ENCODE assay signal across 8 cellular contexts in the genomic region with DNA sequence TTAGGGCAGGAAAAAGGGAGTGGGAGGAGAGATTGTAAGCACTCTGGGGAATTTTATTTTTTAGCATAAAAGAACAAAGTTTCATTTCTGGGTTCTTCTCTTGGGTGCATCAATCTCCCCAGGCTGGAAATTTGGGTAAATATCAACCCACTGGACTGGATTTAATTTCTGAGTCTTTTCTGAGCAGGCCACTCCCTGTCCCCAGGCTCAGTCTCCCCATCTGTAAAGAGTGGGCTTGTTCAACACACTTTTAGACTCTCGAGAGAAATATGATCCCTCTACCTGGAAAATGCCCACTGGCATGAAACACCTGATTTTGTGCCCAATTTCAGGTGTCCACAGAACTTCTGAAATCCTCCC. TPM values are rescaled to one million over a fixed set of nuclear protein-coding genes. Genes with fewer than 3 reads are reported as not detected.
DNase-seq lines count a peak whose midpoint lies in the region; ATAC-seq, FAIRE-seq and TF ChIP-seq lines count a peak whose summit lies in the region.

No MANE protein-coding gene starts in this region.

- H3K9me3 ChIP-seq in mucosa of descending colon: no peaks in the 10 kb centered on the region

- peak overlapping the region; percentile 66 for H3K4me3 ChIP-seq in astrocyte of the cerebellum (ENCODE audit: low read depth, low read length)
- H3K4me3 ChIP-seq in mucosa of descending colon: no peak overlapping the region

- no peak overlapping the region for H3K27ac Mint-ChIP-seq in activated naive CD4-positive, alpha-beta T cell treated with anti-CD3 and anti-CD28 coated beads, Interleukin-2, amount 50 U/mL, for 24 hours
- H3K27ac Mint-ChIP-seq in memory B cell (peak overlapping the region; percentile 83), type B pancreatic cell (peak overlapping the region; percentile 91)

- FAIRE-seq in HTR-8/SVneo (lab: Jason Lieb, UNC): no peak

- in situ Hi-C loops in astrocyte of the cerebellum (cut with HindIII; ENCODE audit: low sequenced_read_pairs): no loop called here

- H3K36me3 ChIP-seq in mucosa of descending colon (ENCODE audit: low read depth): no peaks in the 10 kb centered on the region

- TF ChIP-seq CTCF in astrocyte of the cerebellum (IDR thresholded peaks at IDR 0.05; ENCODE audit: low read depth, low read length, missing control alignments) (no peak), type B pancreatic cell (conservative IDR thresholded peaks at IDR 0.05) (no peak), mucosa of descending colon (IDR thresholded peaks at IDR 0.05) (no peak)

- H3K4me3 Mint-ChIP-seq in activated naive CD4-positive, alpha-beta T cell treated with anti-CD3 and anti-CD28 coated beads, Interleukin-2, amount 50 U/mL, for 24 hours: peak overlapping the region; percentile 96
- H3K4me3 Mint-ChIP-seq in memory B cell (peak overlapping the region; percentile 97), type B pancreatic cell (peak overlapping the region; percentile 92)

- H3K4me1 ChIP-seq in mucosa of descending colon (ENCODE audit: low read depth): peaks cover 11% of the 10 kb centered on the region

- H3K9me3 Mint-ChIP-seq in activated naive CD4-positive, alpha-beta T cell treated with anti-CD3 and anti-CD28 coated beads, Interleukin-2, amount 50 U/mL, for 24 hours: no peaks in the 10 kb centered on the region
- H3K9me3 Mint-ChIP-seq in memory B cell: no peaks in the 10 kb centered on the region
- no peaks in the 10 kb centered on the region for H3K9me3 Mint-ChIP-seq in type B pancreatic cell

- ATAC-seq in memory B cell (ENCODE audit: low read depth) (no peak), mucosa of descending colon (no peak)

- no peaks in the 10 kb centered on the region for H3K27me3 Mint-ChIP-seq in activated naive CD4-positive, alpha-beta T cell treated with anti-CD3 and anti-CD28 coated beads, Interleukin-2, amount 50 U/mL, for 24 hours
- H3K27me3 Mint-ChIP-seq in memory B cell: no peaks in the 10 kb centered on the region
- H3K27me3 Mint-ChIP-seq in type B pancreatic cell: peaks cover 14% of the 10 kb centered on the region

- peaks cover 21% of the 10 kb centered on the region for H3K4me1 Mint-ChIP-seq in activated naive CD4-positive, alpha-beta T cell treated with anti-CD3 and anti-CD28 coated beads, Interleukin-2, amount 50 U/mL, for 24 hours
- H3K4me1 Mint-ChIP-seq in memory B cell (peaks cover 21% of the 10 kb centered on the region), type B pancreatic cell (ENCODE audit: unreplicated experiment) (peaks cover 28% of the 10 kb centered on the region)

- no peak for DNase-seq in activated naive CD4-positive, alpha-beta T cell (lab: John Stamatoyannopoulos, UW)
- DNase-seq in astrocyte of the cerebellum (ENCODE audit: low read depth): no peak
- no peak for DNase-seq in memory B cell (ENCODE audit: low spot score in 2 of 2)
- no peak for DNase-seq in type B pancreatic cell (ENCODE audit: extremely low spot score, unreplicated experiment)
- no peak for DNase-seq in COLO829 (ENCODE audit: low spot score)
- no peak for DNase-seq in HTR-8/SVneo (ENCODE audit: insufficient read length, low spot score)
- DNase-seq in mucosa of descending colon: no peak

- intact Hi-C loops in mucosa of descending colon (cut with DNase I, micrococcal nuclease): no loop called here

- no peaks in the 10 kb centered on the region for H3K36me3 Mint-ChIP-seq in activated naive CD4-positive, alpha-beta T cell treated with anti-CD3 and anti-CD28 coated beads, Interleukin-2, amount 50 U/mL, for 24 hours
- H3K36me3 Mint-ChIP-seq in memory B cell: peaks cover 3% of the 10 kb centered on the region
- H3K36me3 Mint-ChIP-seq in type B pancreatic cell: peaks cover 4% of the 10 kb centered on the region

RNA-seq across cellular contexts. Expression of a gene that starts 0.6 kb away (rescaled TPM):
- total RNA-seq in type B pancreatic cell (ENCODE audit: low replicate concordance): 20.3 and 54.1 TPM in 2 replicates
- under 1 TPM; 0.23 to 0.39 (median 0.35) TPM for total RNA-seq in mucosa of descending colon

RNA-seq across cellular contexts. Expression of a gene that starts 0.8 kb away (rescaled TPM):
- 13.4 and 29.6 TPM in 2 replicates for total RNA-seq in type B pancreatic cell (ENCODE audit: low replicate concordance)
- total RNA-seq in mucosa of descending colon: 10 to 100 TPM; 12.8 to 16.4 (median 15.0) TPM

RNA-seq across cellular contexts. Expression of a gene that starts 5.7 kb away (rescaled TPM):
- total RNA-seq in type B pancreatic cell (ENCODE audit: low replicate concordance) (not detected in 2 replicates), mucosa of descending colon (not detected)

RNA-seq across cellular contexts. Expression of a gene that starts 13.4 kb away (rescaled TPM):
- total RNA-seq in type B pancreatic cell (ENCODE audit: low replicate concordance) (79.3 and 90.8 TPM in 2 replicates), mucosa of descending colon (10 to 100 TPM; 71.7 to 82.4 (median 81.3) TPM)

RNA-seq across cellular contexts. Expression of a gene that starts 35.2 kb away (rescaled TPM):
- 37.8 and 55.6 TPM in 2 replicates for total RNA-seq in type B pancreatic cell (ENCODE audit: low replicate concordance)
- 10 to 100 TPM; 36.8 to 38.4 (median 36.8) TPM for total RNA-seq in mucosa of descending colon

Comparison
In these comparisons a context has a peak if more than half of its experiments do, and no peak if none do; other contexts are left out.
1. RNA of a gene that starts 0.6 kb away (total RNA-seq): 20.3 to 54.1 TPM in type B pancreatic cell; 0.23 to 0.39 TPM in mucosa of descending colon; every median in the first group is over 10 times any median in the second.
2. Peak in every context shown above with its lines, with median percentiles within 50 percentile points of each other: H3K4me3 Mint-ChIP-seq.